In genomic region chr7:33062023-33062781, GRCh38 we compare ENCODE assay signal across 7 cellular contexts. TPM values are rescaled to one million over a fixed set of nuclear protein-coding genes. Genes with fewer than 3 reads are reported as not detected.
A peak's percentile ranks its signal among the peaks of the same experiment; 100 is the strongest.
DNase-seq lines count a peak whose midpoint lies in the region; ATAC-seq, FAIRE-seq and TF ChIP-seq lines count a peak whose summit lies in the region.

Gene NT5C3A (minus strand): TSS chr7:33062776. CDS start chr7:33062705, 71 bp downstream.

- H3K36me3 ChIP-seq in H7 (replicated peaks; ENCODE audit: control insufficient read depth, insufficient read depth, low read length) (no peaks in the 10 kb centered on the region), endocrine pancreas (ENCODE audit: control insufficient read depth, insufficient read depth, low read length) (no peaks in the 10 kb centered on the region), mesendoderm (ENCODE audit: control insufficient read depth, insufficient read depth, low read length) (no peaks in the 10 kb centered on the region)

- peak within 1 kb of the TSS; percentile 90 for H3K56ac ChIP-seq in mesendoderm (ENCODE audit: low read length)

- no peak within 1 kb of the TSS for H2BK120ac ChIP-seq in mesendoderm (ENCODE audit: low read depth, low read length)

- H4K8ac ChIP-seq in mesendoderm (ENCODE audit: low read depth, low read length), result no peak within 1 kb of the TSS

- DNase-seq in GM12892 (ENCODE audit: insufficient read length), result peak; percentile 38
- peak; percentile 73 for DNase-seq in H7
- DNase-seq in LoVo (ENCODE audit: low spot score), result peak; percentile 32
- DNase-seq in mesendoderm, result peak; percentile 59
- peak in 1 of 2 donors; percentile 67 for DNase-seq in stimulated activated effector memory CD8-positive, alpha-beta T cell treated with anti-CD3 and anti-CD28 coated beads, Interleukin-12 subunit alpha, Interleukin-12 subunit beta, amount 100 ng/mL, for 72 hours (ENCODE audit: low spot score in 2 of 2)

- no peak within 1 kb of the TSS for H3K23ac ChIP-seq in mesendoderm (ENCODE audit: low read length)

- peak within 1 kb of the TSS; percentile 95 for H3K27ac Mint-ChIP-seq in stimulated activated effector memory CD8-positive, alpha-beta T cell treated with anti-CD3 and anti-CD28 coated beads, Interleukin-12 subunit alpha, Interleukin-12 subunit beta, amount 100 ng/mL, for 72 hours

- H3K4me2 ChIP-seq in mesendoderm (ENCODE audit: low read length), result peak within 1 kb of the TSS; percentile 59

- peaks cover 2% of the 10 kb centered on the region for H3K9me3 ChIP-seq in endocrine pancreas (ENCODE audit: control insufficient read depth, low read length)

- no CpG with 5 or more reads among the region's 66 CpGs for WGBS in mesendoderm (ENCODE audit: extremely low coverage, insufficient coverage, low lambda C conversion rate)

- H3K4me3 Mint-ChIP-seq in stimulated activated effector memory CD8-positive, alpha-beta T cell treated with anti-CD3 and anti-CD28 coated beads, Interleukin-12 subunit alpha, Interleukin-12 subunit beta, amount 100 ng/mL, for 72 hours, result peak within 1 kb of the TSS; percentile 96

- no peak for FAIRE-seq in GM12892 (lab: Jason Lieb, UNC)

- H3K4me1 Mint-ChIP-seq in stimulated activated effector memory CD8-positive, alpha-beta T cell treated with anti-CD3 and anti-CD28 coated beads, Interleukin-12 subunit alpha, Interleukin-12 subunit beta, amount 100 ng/mL, for 72 hours, result peaks cover 41% of the 10 kb centered on the region

- H2AK5ac ChIP-seq in mesendoderm (ENCODE audit: low read length), result no peak within 1 kb of the TSS

- no peak within 1 kb of the TSS for H2BK5ac ChIP-seq in mesendoderm (ENCODE audit: low read length)

- no peak for TF ChIP-seq CTCF in WI38 (IDR thresholded peaks at IDR 0.05; ENCODE audit: low read depth, low read length)

- peaks cover 4% of the 10 kb centered on the region for H3K4me1 ChIP-seq in endocrine pancreas (ENCODE audit: control insufficient read depth, insufficient read depth, low read length)
- peaks cover 3% of the 10 kb centered on the region for H3K4me1 ChIP-seq in mesendoderm (ENCODE audit: control insufficient read depth, low read depth, low read length)

- H3K9me3 Mint-ChIP-seq in stimulated activated effector memory CD8-positive, alpha-beta T cell treated with anti-CD3 and anti-CD28 coated beads, Interleukin-12 subunit alpha, Interleukin-12 subunit beta, amount 100 ng/mL, for 72 hours, result peaks cover 9% of the 10 kb centered on the region

- H3K4ac ChIP-seq in mesendoderm (ENCODE audit: low read depth, low read length), result no peak within 1 kb of the TSS

- H3K27ac ChIP-seq in mesendoderm (ENCODE audit: low read depth, low read length), result peak within 1 kb of the TSS; percentile 85

- peak within 1 kb of the TSS; percentile 63 for H3K18ac ChIP-seq in mesendoderm (ENCODE audit: low read length)

- H3K79me1 ChIP-seq in mesendoderm (ENCODE audit: low read length), result peaks cover 8% of the 10 kb centered on the region

- H3K27me3 ChIP-seq in H7 (ENCODE audit: control insufficient read depth, insufficient read depth, low read length) (no peaks in the 10 kb centered on the region), endocrine pancreas (ENCODE audit: control insufficient read depth, insufficient read depth, low read length) (no peaks in the 10 kb centered on the region), mesendoderm (ENCODE audit: insufficient read depth, low read length, poor library complexity) (no peaks in the 10 kb centered on the region)

- peaks cover 26% of the 10 kb centered on the region for H3K79me2 ChIP-seq in mesendoderm (ENCODE audit: control insufficient read depth, insufficient read depth, low read length)

- H3K4me3 ChIP-seq in H7 (ENCODE audit: insufficient read depth, low read depth, low read length) (peak within 1 kb of the TSS; percentile 92), WI38 (ENCODE audit: low read depth, low read length) (peak within 1 kb of the TSS; percentile 76), endocrine pancreas (ENCODE audit: control insufficient read depth, insufficient read depth, low read length) (peak within 1 kb of the TSS; percentile 97), mesendoderm (ENCODE audit: low read length) (peak within 1 kb of the TSS; percentile 64)

- H4K5ac ChIP-seq in mesendoderm (ENCODE audit: low read length), result no peak within 1 kb of the TSS

- peak; percentile 63 for TF ChIP-seq POLR2A in GM12892 (IDR thresholded peaks at IDR 0.05; ENCODE audit: low read depth, low read length)

- peaks cover 17% of the 10 kb centered on the region for H3K36me3 Mint-ChIP-seq in stimulated activated effector memory CD8-positive, alpha-beta T cell treated with anti-CD3 and anti-CD28 coated beads, Interleukin-12 subunit alpha, Interleukin-12 subunit beta, amount 100 ng/mL, for 72 hours

- H3K9ac ChIP-seq in endocrine pancreas (ENCODE audit: control insufficient read depth, insufficient read depth, low read length) (peak within 1 kb of the TSS; percentile 97), mesendoderm (ENCODE audit: low read length) (peak within 1 kb of the TSS; percentile 82)

- peak; percentile 75 for ATAC-seq in stimulated activated effector memory CD8-positive, alpha-beta T cell treated with anti-CD3 and anti-CD28 coated beads, Interleukin-12 subunit alpha, Interleukin-12 subunit beta, amount 100 ng/mL, for 72 hours

- H2BK15ac ChIP-seq in mesendoderm (replicated peaks; ENCODE audit: low read depth), result no peak within 1 kb of the TSS

RNA-seq across cellular contexts. Expression of gene NT5C3A, which starts in this region (rescaled TPM):
- 55.8 TPM for polyA plus RNA-seq in GM12892 (2012; ENCODE audit: missing spikeins)
- total RNA-seq in H7 (2014; rRNA removed; shearing (Covaris generic)), result 20.0 and 27.5 TPM in 2 replicates
- polyA plus RNA-seq in mesendoderm (2013, experiment 1 of 2), result 33.3 TPM
- 33.0 TPM for polyA plus RNA-seq in mesendoderm (2013, experiment 2 of 2)
